Comparison of ENCODE assay signal across 22 cellular contexts in genomic region chr4:154908168-154908567, GRCh38.
DNase-seq lines count a peak whose midpoint lies in the region; TF ChIP-seq lines count a peak whose summit lies in the region.
"Had no signal": no experiment of that assay in that cellular context is flagged by ENCODE, and none has a peak within 500 bp of the region (broad histone marks: within the 10 kb centered on the region; RNA-seq: fewer than 3 reads in every experiment).

No MANE protein-coding gene starts in this region.

- no peak overlapping the region for H3K4me3 ChIP-seq in epithelial cell of esophagus (ENCODE audit: low read length)
- H3K4me3 ChIP-seq: ascending aorta, dorsolateral prefrontal cortex, ovary, vagina had no signal

- no peak for TF ChIP-seq CTCF in epithelial cell of esophagus (IDR thresholded peaks at IDR 0.05; ENCODE audit: insufficient read depth, low read depth, low read length, missing control alignments)

- peak; percentile 26 for DNase-seq in ELR (ENCODE audit: low read depth)
- DNase-seq in M059J (ENCODE audit: low read depth) = peak; percentile 46
- DNase-seq in epithelial cell of esophagus (ENCODE audit: low read depth) = peak; percentile 89
- peak; percentile 8 for DNase-seq in myocyte (ENCODE audit: low read depth)
- DNase-seq in NK-92 treated with Interleukin-12 subunit alpha and Interleukin-12 subunit beta, amount 100 ng/mL, for 24 hours (lab: John Stamatoyannopoulos, UW) = no peak
- no peak for DNase-seq in EL
- DNase-seq in globus pallidus (ENCODE audit: low spot score) = no peak
- DNase-seq in epidermal melanocyte (ENCODE audit: insufficient read length, low spot score) = no peak
- DNase-seq: cerebellar nuclear complex; dorsolateral prefrontal cortex; foreskin melanocyte; hippocampal formation; Karpas-422; NCI-H1105; NCI-H1930; NCI-H2227 treated with DMSO at 0.1 percent for 48 hours; ovary; stimulated activated CD4-positive, alpha-beta T cell treated with anti-CD3 and anti-CD28 coated beads, Interleukin-4, amount 100 ng/mL, for 1 hour; stimulated activated naive B cell treated with anti-CD40 and anti-IgM and Interleukin-4, amounts not matched to agents 10 μg/mL and 1 μg/mL and 100 μg/mL, for 72 hours; T-helper 9 cell had no signal

Comparison
In these comparisons a context has a peak if more than half of its experiments do, and no peak if none do; other contexts are left out.
1. DNase-seq: peak in ELR (single experiment), M059J (single experiment), epithelial cell of esophagus (single experiment) and myocyte (single experiment); none in NK-92 treated with Interleukin-12 subunit alpha and Interleukin-12 subunit beta, amount 100 ng/mL, for 24 hours (single experiment), EL (single experiment), globus pallidus (single experiment) and epidermal melanocyte (single experiment).